10 cellular contexts compared by ENCODE assay signal in genomic region chr1:22945171-22945570, GRCh38. TPM values are rescaled to one million over a fixed set of nuclear protein-coding genes. Genes with fewer than 3 reads are reported as not detected.
"Had no signal": no experiment of that assay in that cellular context is flagged by ENCODE, and none has a peak within 500 bp of the region (broad histone marks: within the 10 kb centered on the region; RNA-seq: fewer than 3 reads in every experiment).

No MANE protein-coding gene starts in this region.

RNA-seq across cellular contexts. Expression of gene LACTBL1, which starts 27.5 kb away (rescaled TPM):
- total RNA-seq: NCI-H460, OCI-LY7, PC-3, Peyer's patch, Right ventricle myocardium inferior, Right ventricle myocardium superior, RPMI7951, SJSA1, SK-MEL-5 had no signal
- polyA plus RNA-seq: SK-N-SH had no signal
